In genomic region chr14:49852351-49853157, GRCh38 we compare ENCODE assay signal across 8 cellular contexts. TPM values are rescaled to one million over a fixed set of nuclear protein-coding genes. Genes with fewer than 3 reads are reported as not detected.
A peak's percentile ranks its signal among the peaks of the same experiment; 100 is the strongest.
DNase-seq lines count a peak whose midpoint lies in the region; ATAC-seq and TF ChIP-seq lines count a peak whose summit lies in the region.

A gene with protein sequence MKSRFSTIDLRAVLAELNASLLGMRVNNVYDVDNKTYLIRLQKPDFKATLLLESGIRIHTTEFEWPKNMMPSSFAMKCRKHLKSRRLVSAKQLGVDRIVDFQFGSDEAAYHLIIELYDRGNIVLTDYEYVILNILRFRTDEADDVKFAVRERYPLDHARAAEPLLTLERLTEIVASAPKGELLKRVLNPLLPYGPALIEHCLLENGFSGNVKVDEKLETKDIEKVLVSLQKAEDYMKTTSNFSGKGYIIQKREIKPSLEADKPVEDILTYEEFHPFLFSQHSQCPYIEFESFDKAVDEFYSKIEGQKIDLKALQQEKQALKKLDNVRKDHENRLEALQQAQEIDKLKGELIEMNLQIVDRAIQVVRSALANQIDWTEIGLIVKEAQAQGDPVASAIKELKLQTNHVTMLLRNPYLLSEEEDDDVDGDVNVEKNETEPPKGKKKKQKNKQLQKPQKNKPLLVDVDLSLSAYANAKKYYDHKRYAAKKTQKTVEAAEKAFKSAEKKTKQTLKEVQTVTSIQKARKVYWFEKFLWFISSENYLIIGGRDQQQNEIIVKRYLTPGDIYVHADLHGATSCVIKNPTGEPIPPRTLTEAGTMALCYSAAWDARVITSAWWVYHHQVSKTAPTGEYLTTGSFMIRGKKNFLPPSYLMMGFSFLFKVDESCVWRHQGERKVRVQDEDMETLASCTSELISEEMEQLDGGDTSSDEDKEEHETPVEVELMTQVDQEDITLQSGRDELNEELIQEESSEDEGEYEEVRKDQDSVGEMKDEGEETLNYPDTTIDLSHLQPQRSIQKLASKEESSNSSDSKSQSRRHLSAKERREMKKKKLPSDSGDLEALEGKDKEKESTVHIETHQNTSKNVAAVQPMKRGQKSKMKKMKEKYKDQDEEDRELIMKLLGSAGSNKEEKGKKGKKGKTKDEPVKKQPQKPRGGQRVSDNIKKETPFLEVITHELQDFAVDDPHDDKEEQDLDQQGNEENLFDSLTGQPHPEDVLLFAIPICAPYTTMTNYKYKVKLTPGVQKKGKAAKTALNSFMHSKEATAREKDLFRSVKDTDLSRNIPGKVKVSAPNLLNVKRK (minus strand): TSS chr14:49852788. CDS start chr14:49852753, 35 bp downstream.

- peaks cover 34% of the 10 kb centered on the region for H3K4me1 Mint-ChIP-seq in activated T-helper 2 cell treated with anti-CD3 and anti-CD28 coated beads, Interferon-gamma antibody, Interleukin-2, Interleukin-4, amounts not matched to agents 10 μg/mL and 5 μg/mL and 100 μg/mL, durations not matched to agents 14 hours and 24 hours and 36 hours (ENCODE audit: low read depth)
- H3K4me1 Mint-ChIP-seq in nephron progenitor cell: peaks cover 26% of the 10 kb centered on the region

- no peaks in the 10 kb centered on the region for H3K9me2 ChIP-seq in Karpas-422 (replicated peaks; ENCODE audit: insufficient read depth, low read length)

- H3K4me1 ChIP-seq in Karpas-422 (ENCODE audit: low read length): peaks cover 39% of the 10 kb centered on the region
- peaks cover 11 to 45% (median 35%) of the 10 kb centered on the region in 4 donors for H3K4me1 ChIP-seq in stomach

- H3K79me2 ChIP-seq in Karpas-422 (ENCODE audit: low read length): peaks cover 43% of the 10 kb centered on the region

- H3K4me3 ChIP-seq in Karpas-422 (ENCODE audit: low read length) (peak within 1 kb of the TSS; percentile 87), fibroblast of pulmonary artery (replicated peaks; ENCODE audit: low read depth, low read length) (peak within 1 kb of the TSS; percentile 98), stomach (peak within 1 kb of the TSS; percentile 58 to 83 (median 70))

- peak in 2 of 4 donors; percentile 41 to 64 for TF ChIP-seq POLR2A in stomach (IDR thresholded peaks at IDR 0.05)

- H3K9me3 ChIP-seq in Karpas-422 (ENCODE audit: low read length): no peaks in the 10 kb centered on the region
- H3K9me3 ChIP-seq in stomach: no peaks in the 10 kb centered on the region

- H3K36me3 ChIP-seq in Karpas-422 (ENCODE audit: insufficient read depth, low read length) (peaks cover 23% of the 10 kb centered on the region; the same call in 1 of the 2 replicates), stomach (peaks cover 0 to 34% (median 26%) of the 10 kb centered on the region in 4 donors)

- H3K9ac ChIP-seq in Karpas-422 (ENCODE audit: low read length): peak within 1 kb of the TSS; percentile 82

- no peak for TF ChIP-seq EP300 in stomach (IDR thresholded peaks at IDR 0.05)

- TF ChIP-seq CTCF in fibroblast of pulmonary artery (IDR thresholded peaks at IDR 0.05; ENCODE audit: low read length, missing control alignments) (peak; percentile 85), nephron progenitor cell (IDR thresholded peaks at IDR 0.05) (peak; percentile 66), stomach (IDR thresholded peaks at IDR 0.05) (peak in 5 of 7 experiments; percentile 28 to 85 (median 72))

- no peaks in the 10 kb centered on the region for H3K27me3 Mint-ChIP-seq in activated T-helper 2 cell treated with anti-CD3 and anti-CD28 coated beads, Interferon-gamma antibody, Interleukin-2, Interleukin-4, amounts not matched to agents 10 μg/mL and 5 μg/mL and 100 μg/mL, durations not matched to agents 14 hours and 24 hours and 36 hours (ENCODE audit: low read depth)
- H3K27me3 Mint-ChIP-seq in nephron progenitor cell (ENCODE audit: low read depth, poor library complexity): no peaks in the 10 kb centered on the region

- WGBS in stomach, 5 donors: 0 to 1% (median 0%) methylated on average over 34 to 49 of the region's 49 CpGs

- H3K4me3 Mint-ChIP-seq in activated T-helper 2 cell treated with anti-CD3 and anti-CD28 coated beads, Interferon-gamma antibody, Interleukin-2, Interleukin-4, amounts not matched to agents 10 μg/mL and 5 μg/mL and 100 μg/mL, durations not matched to agents 14 hours and 24 hours and 36 hours (ENCODE audit: low read depth): peak within 1 kb of the TSS; percentile 92
- peak within 1 kb of the TSS; percentile 96 for H3K4me3 Mint-ChIP-seq in nephron progenitor cell

- ATAC-seq in GM21825 (IDR thresholded peaks at IDR 0.05; ENCODE audit: unreplicated experiment): peak; percentile 75

- no peaks in the 10 kb centered on the region for H3K9me3 Mint-ChIP-seq in activated T-helper 2 cell treated with anti-CD3 and anti-CD28 coated beads, Interferon-gamma antibody, Interleukin-2, Interleukin-4, amounts not matched to agents 10 μg/mL and 5 μg/mL and 100 μg/mL, durations not matched to agents 14 hours and 24 hours and 36 hours
- H3K9me3 Mint-ChIP-seq in nephron progenitor cell: no peaks in the 10 kb centered on the region

- DNase-seq in EH (ENCODE audit: low read depth) (peak; percentile 87), Karpas-422 (peak; percentile 97), RPMI7951 (ENCODE audit: low read depth) (peak; percentile 83), fibroblast of pulmonary artery (ENCODE audit: low read depth) (peak; percentile 91), nephron progenitor cell (peak; percentile 83), stomach (peak; percentile 89)
- DNase-seq in activated T-helper 2 cell treated with anti-CD3 and anti-CD28 coated beads, Interferon-gamma antibody, Interleukin-2, Interleukin-4, amounts not matched to agents 10 μg/mL and 5 μg/mL and 100 μg/mL, durations not matched to agents 14 hours and 24 hours and 36 hours (ENCODE audit: low spot score): peak; percentile 76

- peaks cover 31% of the 10 kb centered on the region for H3K36me3 Mint-ChIP-seq in activated T-helper 2 cell treated with anti-CD3 and anti-CD28 coated beads, Interferon-gamma antibody, Interleukin-2, Interleukin-4, amounts not matched to agents 10 μg/mL and 5 μg/mL and 100 μg/mL, durations not matched to agents 14 hours and 24 hours and 36 hours (ENCODE audit: low read depth)
- H3K36me3 Mint-ChIP-seq in nephron progenitor cell (ENCODE audit: low read depth): peaks cover 34% of the 10 kb centered on the region

- intact Hi-C loops in activated T-helper 2 cell treated with anti-CD3 and anti-CD28 coated beads, Interferon-gamma antibody, Interleukin-2, Interleukin-4, amounts not matched to agents 10 μg/mL and 5 μg/mL and 100 μg/mL, durations not matched to agents 14 hours and 24 hours and 36 hours (cut with micrococcal nuclease): loop anchor here (1.0 to 5.0 kb wide), 4 partner anchors 10 to 680 kb away; partner anchors contain the start of gene MAP4K5
- intact Hi-C loops in stomach (cut with DNase I; ENCODE audit: low total_unique reads): loop anchor here (10.0 kb wide), 1 partner anchor 252 kb away; no protein-coding TSS in a partner anchor

- H2AFZ ChIP-seq in Karpas-422 (ENCODE audit: low read length): peak within 1 kb of the TSS; percentile 76

- 0 out of 2 replicates have a peak, but pooled peaks cover 5% of the 10 kb centered on the region for H4K20me1 ChIP-seq in Karpas-422 (ENCODE audit: insufficient read depth, low read depth, low read length)

- H3K27ac Mint-ChIP-seq in activated T-helper 2 cell treated with anti-CD3 and anti-CD28 coated beads, Interferon-gamma antibody, Interleukin-2, Interleukin-4, amounts not matched to agents 10 μg/mL and 5 μg/mL and 100 μg/mL, durations not matched to agents 14 hours and 24 hours and 36 hours: peak within 1 kb of the TSS; percentile 96
- peak within 1 kb of the TSS; percentile 99 for H3K27ac Mint-ChIP-seq in nephron progenitor cell

- H3K27me3 ChIP-seq in Karpas-422 (ENCODE audit: low read length) (no peaks in the 10 kb centered on the region), stomach (no peaks in the 10 kb centered on the region)

- H3K27ac ChIP-seq in Karpas-422 (ENCODE audit: low read length): peak within 1 kb of the TSS; percentile 15
- H3K27ac ChIP-seq in stomach: peak within 1 kb of the TSS; percentile 90 to 93 (median 91)

- H3K4me2 ChIP-seq in Karpas-422 (ENCODE audit: low read depth, low read length, poor library complexity, severe bottlenecking): peak within 1 kb of the TSS; percentile 94

RNA-seq across cellular contexts. Expression of the gene that starts here (rescaled TPM):
- 66.7 and 160 TPM in 2 replicates for total RNA-seq in Karpas-422 (2014; rRNA removed; shearing (Covaris generic); ENCODE audit: low replicate concordance)
- total RNA-seq in RPMI7951 (2014; rRNA removed; shearing (Covaris generic)): 31.4 and 49.5 TPM in 2 replicates
- total RNA-seq in activated T-helper 2 cell treated with anti-CD3 and anti-CD28 coated beads, Interferon-gamma antibody, Interleukin-2, Interleukin-4, amounts not matched to agents 10 μg/mL and 5 μg/mL and 100 μg/mL, durations not matched to agents 14 hours and 24 hours and 36 hours: 75.0 and 81.0 TPM in 2 replicates
- total RNA-seq in stomach: 100 to 1,000 TPM in 4 of 5 donors, 10 to 100 TPM in 1; 35.7 to 478 (median 107) TPM
- polyA plus RNA-seq in stomach: 10 to 100 TPM; 14.8 to 30.2 (median 22.9) TPM

Comparison
In these comparisons a context has a peak if more than half of its experiments do, and no peak if none do; other contexts are left out.
1. Peak in every context shown above with its lines: DNase-seq, ATAC-seq, H3K4me3 ChIP-seq and H3K27ac ChIP-seq.